ENCODE assay signal across 8 cellular contexts in genomic region chr6:31862344-31863235, GRCh38. TPM values are rescaled to one million over a fixed set of nuclear protein-coding genes. Genes with fewer than 3 reads are reported as not detected.
DNase-seq lines count a peak whose midpoint lies in the region; ATAC-seq, FAIRE-seq and TF ChIP-seq lines count a peak whose summit lies in the region.

TSS of gene NEU1 (minus strand) at chr6:31862821. CDS start at chr6:31862776, 45 bp downstream.

- H3K4me1 ChIP-seq in adipocyte (ENCODE audit: control insufficient read depth, insufficient read depth, low read length) (peaks cover 14% of the 10 kb centered on the region), pancreas (peaks cover 0 to 6% (median 0%) of the 10 kb centered on the region in 3 donors), tibial artery (peaks cover 0 to 24% (median 20%) of the 10 kb centered on the region in 4 donors)

- DNase-seq in NCI-H1436 (lab: John Stamatoyannopoulos, UW) (peak; percentile 99), T follicular helper cell (ENCODE audit: low read depth) (peak; percentile 99), adipocyte (ENCODE audit: low read depth) (peak; percentile 100), Right ventricle myocardium superior (peak; percentile 100), pancreas (peak; percentile 95 to 100 (median 100)), tibial artery (peak; percentile 100)

- peaks cover 31% of the 10 kb centered on the region for H3K36me3 ChIP-seq in adipocyte (ENCODE audit: control insufficient read depth, insufficient read depth, low read length, severe bottlenecking)
- H3K36me3 ChIP-seq in pancreas, result peaks cover 2 to 14% (median 8%) of the 10 kb centered on the region in 3 donors
- H3K36me3 ChIP-seq in tibial artery, result peaks cover 25 to 35% (median 29%) of the 10 kb centered on the region in 3 donors

- H3K4me3 ChIP-seq in GM12875 (ENCODE audit: low read depth, low read length) (peak within 1 kb of the TSS; percentile 78), adipocyte (ENCODE audit: low read length) (peak within 1 kb of the TSS; percentile 86), pancreas (peak within 1 kb of the TSS; percentile 74 to 88 (median 82)), tibial artery (peak within 1 kb of the TSS; percentile 73 to 77)

- intact Hi-C loops in Right ventricle myocardium superior (cut with DNase I), result no loop called here
- intact Hi-C loops in pancreas (cut with DNase I), result no loop called here
- intact Hi-C loops in tibial artery (cut with DNase I; ENCODE audit: low total_unique reads), result no loop called here

- H3K27ac ChIP-seq in pancreas (peak within 1 kb of the TSS; percentile 56 to 87 (median 78)), tibial artery (peak within 1 kb of the TSS; percentile 88)

- H3K27me3 ChIP-seq in adipocyte (replicated peaks; ENCODE audit: control insufficient read depth, insufficient read depth, low read length), result no peaks in the 10 kb centered on the region
- no peaks in the 10 kb centered on the region for H3K27me3 ChIP-seq in pancreas
- H3K27me3 ChIP-seq in tibial artery, result no peaks in the 10 kb centered on the region

- H3K9ac ChIP-seq in adipocyte (ENCODE audit: low read length), result peak within 1 kb of the TSS; percentile 85

- no peaks in the 10 kb centered on the region for H3K9me3 ChIP-seq in adipocyte (ENCODE audit: control insufficient read depth, low read length)
- H3K9me3 ChIP-seq in pancreas, result no peaks in the 10 kb centered on the region
- no peaks in the 10 kb centered on the region for H3K9me3 ChIP-seq in tibial artery

- TF ChIP-seq CTCF in GM12875 (IDR thresholded peaks at IDR 0.05; ENCODE audit: borderline replicate concordance, insufficient read depth, low read depth, low read length) (no peak), pancreas (IDR thresholded peaks at IDR 0.05) (no peak), tibial artery (IDR thresholded peaks at IDR 0.05) (no peak)

- ATAC-seq in HG02798 (IDR thresholded peaks at IDR 0.05; ENCODE audit: poor library complexity, unreplicated experiment), result peak; percentile 95
- ATAC-seq in Right ventricle myocardium superior (ENCODE audit: poor library complexity), result peak; percentile 99
- ATAC-seq in pancreas, result peak; percentile 93 to 98 (median 96)

- peak; percentile 98 for FAIRE-seq in pancreas (lab: Jason Lieb, UNC)

- WGBS in pancreas, 2 donors, result 1% methylated on average over 61 to 64 of the region's 64 CpGs

RNA-seq across cellular contexts. Expression of gene NEU1, which starts in this region (rescaled TPM):
- total RNA-seq in Right ventricle myocardium superior (24.1 TPM), pancreas (10 to 100 TPM; 19.0 to 34.7 (median 22.2) TPM)
- polyA plus RNA-seq in pancreas, result 10 to 100 TPM; 26.5 to 38.5 TPM

Comparison
In these comparisons a context has a peak if more than half of its experiments do, and no peak if none do; other contexts are left out.
1. Peak in every context shown above with its lines: DNase-seq, ATAC-seq, H3K4me3 ChIP-seq and H3K27ac ChIP-seq.